In the genomic region with DNA sequence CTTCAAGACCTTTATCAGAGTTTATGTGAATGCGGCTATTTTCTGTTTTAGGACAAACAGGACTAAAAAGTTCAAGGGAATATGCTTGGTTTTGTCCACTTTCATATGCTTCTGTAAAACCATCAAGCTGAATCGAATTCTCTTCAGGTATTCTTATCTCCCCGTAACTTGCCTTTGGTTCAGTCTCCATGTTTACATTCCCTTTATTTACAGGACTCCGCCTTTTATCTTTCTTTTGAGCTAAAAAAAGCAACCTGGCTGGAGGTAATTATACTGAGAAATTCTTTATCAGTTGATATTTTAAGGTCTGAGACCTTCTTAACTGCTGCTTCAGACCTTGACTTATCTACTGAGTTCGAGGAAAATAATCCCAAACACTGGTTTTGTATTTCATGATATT, we compare ENCODE assay signal across 5 cellular contexts.
DNase-seq lines count a peak whose midpoint lies in the region; ATAC-seq, FAIRE-seq and TF ChIP-seq lines count a peak whose summit lies in the region.
"Not testable (repeated sequence)": the region's sequence is repeated elsewhere in the genome, so short reads cannot be mapped to it uniquely, and the experiment has no call there.

No MANE protein-coding gene starts in this region.

- not testable (repeated sequence) for H3K4me3 ChIP-seq in Caco-2 (ENCODE audit: low read depth, low read length); HepG2 (replicated peaks in 1 of 3; ENCODE audit: insufficient read depth in 1 of 3, low read depth in 2 of 3, low read length in 3 of 3); pancreas

- CTCF ChIA-PET in Caco-2 (lab: Charles Lee); HepG2 (lab: Yijun Ruan, JAX; ENCODE audit: low intra/inter-chr PET ratio, low total read pairs): not testable (repeated sequence)

- H3K4me3 Mint-ChIP-seq in Caco-2 (ENCODE audit: unreplicated experiment), result peak overlapping the region; percentile 20

- ATAC-seq in left colon (peak; percentile 34), left lobe of liver (peak; percentile 7), pancreas (peak in 3 of 4 donors; percentile 50 to 85 (median 73))
- not testable (repeated sequence) for ATAC-seq in HepG2

- H3K9me3 ChIP-seq in Caco-2; HepG2 (ENCODE audit: low read length); pancreas: not testable (repeated sequence)

- H3K4me1 Mint-ChIP-seq in Caco-2 (ENCODE audit: low read depth, unreplicated experiment), result peaks cover 12% of the 10 kb centered on the region

- not testable (repeated sequence) for DNase-seq in Caco-2; left colon; left lobe of liver (ENCODE audit: low spot score); HepG2 (ENCODE audit: low spot score); pancreas

- not testable (repeated sequence) for H3K4me1 ChIP-seq in Caco-2; HepG2 (ENCODE audit: insufficient read depth, low read length); pancreas

- not testable (repeated sequence) for H3K9me3 Mint-ChIP-seq in Caco-2 (ENCODE audit: unreplicated experiment)

- not testable (repeated sequence) for H3K27me3 Mint-ChIP-seq in Caco-2 (ENCODE audit: insufficient read depth, unreplicated experiment)

- H3K79me2 ChIP-seq in HepG2 (ENCODE audit: insufficient read depth, low read length), result not testable (repeated sequence)

- in situ Hi-C loops in HepG2 (cut with HindIII; ENCODE audit: extremely low pct_ligation_motif_present, low pct_unique_long_range_greater_than_20kb), result not testable (repeated sequence)

- H3K36me3 ChIP-seq in Caco-2 (ENCODE audit: control insufficient read depth, insufficient read depth, low read length); HepG2 (replicated peaks in 1 of 2; ENCODE audit: control insufficient read depth in 1 of 2, insufficient read depth in 2 of 2, low read length in 2 of 2); pancreas: not testable (repeated sequence)

- H3K27ac ChIP-seq in HepG2 (ENCODE audit: extremely low read length, insufficient read depth, low read length); pancreas: not testable (repeated sequence)

- H3K9ac ChIP-seq in HepG2 (ENCODE audit: insufficient read depth, low read depth, low read length), result not testable (repeated sequence)

- POLR2A ChIA-PET in Caco-2 (lab: Charles Lee); HepG2 (lab: Yijun Ruan, JAX): not testable (repeated sequence)

- TF ChIP-seq RAD21 in HepG2 (CRISPR knock-in tag; IDR thresholded peaks at IDR 0.05), result not testable (repeated sequence)

- TF ChIP-seq POLR2A in HepG2 (IDR thresholded peaks at IDR 0.05; ENCODE audit: insufficient read depth in 1 of 2, low read depth in 2 of 2, low read length in 2 of 2), result not testable (repeated sequence)

- peak overlapping the region; percentile 76 for H3K27ac Mint-ChIP-seq in Caco-2 (ENCODE audit: unreplicated experiment)

- TF ChIP-seq EP300 in HepG2 (IDR thresholded peaks at IDR 0.05; ENCODE audit: low read depth in 2 of 2, low read length in 2 of 2); HepG2 (CRISPR knock-in tag; IDR thresholded peaks at IDR 0.05; ENCODE audit: borderline replicate concordance): not testable (repeated sequence)

- intact Hi-C loops in Caco-2 (cut with micrococcal nuclease; ENCODE audit: unreplicated experiment); left colon (cut with DNase I, micrococcal nuclease); HepG2 (cut with micrococcal nuclease; ENCODE audit: unreplicated experiment); pancreas (cut with DNase I): not testable (repeated sequence)

- not testable (repeated sequence) for FAIRE-seq in HepG2 (lab: Jason Lieb, UNC); pancreas (lab: Jason Lieb, UNC)

- not testable (repeated sequence) for TF ChIP-seq CTCF in Caco-2 (IDR thresholded peaks at IDR 0.05; ENCODE audit: insufficient read depth in 1 of 2, low read depth in 1 of 2, low read length in 1 of 2, severe bottlenecking in 1 of 2, unreplicated experiment in 1 of 2); HepG2 (CRISPR knock-in tag; IDR thresholded peaks at IDR 0.05); pancreas (IDR thresholded peaks at IDR 0.05)

- BruUV-seq in Caco-2 (replicated peaks; lab: Mats Ljungman, UMichigan), result TSS peak; percentile 44
- not testable (repeated sequence) for BruUV-seq in HepG2 (replicated peaks; lab: Mats Ljungman, UMichigan)

- not testable (repeated sequence) for H3K27me3 ChIP-seq in Caco-2 (replicated peaks; ENCODE audit: control insufficient read depth, insufficient read depth, low read length); HepG2 (ENCODE audit: control insufficient read depth in 1 of 2, insufficient read depth in 2 of 2, low read length in 2 of 2); pancreas

- H3K4me2 ChIP-seq in HepG2 (ENCODE audit: low read depth, low read length), result not testable (repeated sequence)

- not testable (repeated sequence) for H2AFZ ChIP-seq in HepG2 (ENCODE audit: low read length)

- not testable (repeated sequence) for H4K20me1 ChIP-seq in HepG2 (ENCODE audit: insufficient read depth, low read length)

- WGBS in HepG2 (ENCODE audit: low lambda C conversion rate), result 33% methylated on average over 1 of the region's 5 CpGs
- WGBS in pancreas, 2 donors, result 0 to 13% methylated on average over 1 of the region's 5 CpGs

- H3K36me3 Mint-ChIP-seq in Caco-2 (ENCODE audit: insufficient read depth, unreplicated experiment), result not testable (repeated sequence)

TF ChIP-seq in HepG2, 621 proteins besides CTCF, POLR2A, EP300 and RAD21:
- TF ChIP-seq BCL6 (CRISPR knock-in tag; IDR thresholded peaks at IDR 0.05), result 0 out of 2 replicates have a peak, but pooled peaks have one; percentile 10
